Comparison of ENCODE assay signal across 8 cellular contexts in genomic region chr15:101675796-101676582, GRCh38. TPM values are rescaled to one million over a fixed set of nuclear protein-coding genes. Genes with fewer than 3 reads are reported as not detected.
DNase-seq lines count a peak whose midpoint lies in the region; ATAC-seq and TF ChIP-seq lines count a peak whose summit lies in the region.

No MANE protein-coding gene starts in this region.

- peak; percentile 54 for DNase-seq in activated CD4-positive, alpha-beta T cell treated with anti-CD3 and anti-CD28 coated beads, Interleukin-2, amount 10 ng/mL, durations not matched to agents 24 days and 14 days
- DNase-seq in activated CD4-positive, alpha-beta T cell treated with anti-CD3 and anti-CD28 coated beads, Interleukin-2, amount 50 U/mL, for 48 hours = no peak
- no peak for DNase-seq in natural killer cell treated with Interleukin-12 subunit alpha and Interleukin-12 subunit beta and Interleukin-15 and Interleukin-18, amount 100 ng/mL, for 72 hours (ENCODE audit: low spot score)
- no peak for DNase-seq in stimulated activated CD8-positive, alpha-beta memory T cell treated with anti-CD3 and anti-CD28 coated beads, Interleukin-4, amount 100 ng/mL, for 48 hours

- no peaks in the 10 kb centered on the region for H3K9me3 Mint-ChIP-seq in activated CD4-positive, alpha-beta T cell treated with anti-CD3 and anti-CD28 coated beads, Interleukin-2, amount 10 ng/mL, durations not matched to agents 24 days and 14 days
- peaks cover 0 to 13% (median 0%) of the 10 kb centered on the region in 5 experiments for H3K9me3 Mint-ChIP-seq in brain
- H3K9me3 Mint-ChIP-seq in natural killer cell treated with Interleukin-12 subunit alpha and Interleukin-12 subunit beta and Interleukin-15 and Interleukin-18, amount 100 ng/mL, for 72 hours = no peaks in the 10 kb centered on the region

- peaks cover 2% of the 10 kb centered on the region for H3K4me1 Mint-ChIP-seq in activated CD4-positive, alpha-beta T cell treated with anti-CD3 and anti-CD28 coated beads, Interleukin-2, amount 10 ng/mL, durations not matched to agents 24 days and 14 days
- peaks cover 6% of the 10 kb centered on the region for H3K4me1 Mint-ChIP-seq in brain
- peaks cover 0 to 14% of the 10 kb centered on the region in 2 donors for H3K4me1 Mint-ChIP-seq in natural killer cell treated with Interleukin-12 subunit alpha and Interleukin-12 subunit beta and Interleukin-15 and Interleukin-18, amount 100 ng/mL, for 72 hours (ENCODE audit: low read depth in 2 of 2)

- intact Hi-C loops in activated CD4-positive, alpha-beta T cell treated with anti-CD3 and anti-CD28 coated beads, Interleukin-2, amount 10 ng/mL, durations not matched to agents 24 days and 14 days (cut with micrococcal nuclease) = no loop called here

- no peak for TF ChIP-seq CTCF in brain (conservative IDR thresholded peaks at IDR 0.05)

- H3K36me3 Mint-ChIP-seq in activated CD4-positive, alpha-beta T cell treated with anti-CD3 and anti-CD28 coated beads, Interleukin-2, amount 10 ng/mL, durations not matched to agents 24 days and 14 days (ENCODE audit: low read depth) = peaks cover 58% of the 10 kb centered on the region
- H3K36me3 Mint-ChIP-seq in brain = peaks cover 85% of the 10 kb centered on the region
- H3K36me3 Mint-ChIP-seq in natural killer cell treated with Interleukin-12 subunit alpha and Interleukin-12 subunit beta and Interleukin-15 and Interleukin-18, amount 100 ng/mL, for 72 hours = peaks cover 22% of the 10 kb centered on the region

- H3K27ac Mint-ChIP-seq in activated CD4-positive, alpha-beta T cell treated with anti-CD3 and anti-CD28 coated beads, Interleukin-2, amount 10 ng/mL, durations not matched to agents 24 days and 14 days = peak overlapping the region; percentile 36
- H3K27ac Mint-ChIP-seq in brain = peak overlapping the region; percentile 13 to 60 (median 47)
- peak overlapping the region in 1 of 2 donors; percentile 78 for H3K27ac Mint-ChIP-seq in natural killer cell treated with Interleukin-12 subunit alpha and Interleukin-12 subunit beta and Interleukin-15 and Interleukin-18, amount 100 ng/mL, for 72 hours

- H3K4me3 Mint-ChIP-seq in activated CD4-positive, alpha-beta T cell treated with anti-CD3 and anti-CD28 coated beads, Interleukin-2, amount 10 ng/mL, durations not matched to agents 24 days and 14 days = no peak overlapping the region
- H3K4me3 Mint-ChIP-seq in brain = peak overlapping the region in 2 of 5 experiments; percentile 8 to 15
- H3K4me3 Mint-ChIP-seq in natural killer cell treated with Interleukin-12 subunit alpha and Interleukin-12 subunit beta and Interleukin-15 and Interleukin-18, amount 100 ng/mL, for 72 hours = peak overlapping the region; percentile 83

- peak; percentile 66 for ATAC-seq in HG03159 (IDR thresholded peaks at IDR 0.05; ENCODE audit: unreplicated experiment)
- ATAC-seq in natural killer cell treated with Interleukin-12 subunit alpha and Interleukin-12 subunit beta and Interleukin-15 and Interleukin-18, amount 100 ng/mL, for 72 hours = peak in 1 of 2 donors; percentile 83
- no peak for ATAC-seq in HG03457 (IDR thresholded peaks at IDR 0.05; ENCODE audit: unreplicated experiment)
- ATAC-seq in GM18870 (IDR thresholded peaks at IDR 0.05; ENCODE audit: unreplicated experiment) = no peak

- H3K27me3 Mint-ChIP-seq in activated CD4-positive, alpha-beta T cell treated with anti-CD3 and anti-CD28 coated beads, Interleukin-2, amount 10 ng/mL, durations not matched to agents 24 days and 14 days = no peaks in the 10 kb centered on the region
- H3K27me3 Mint-ChIP-seq in brain = peaks cover 3% of the 10 kb centered on the region
- H3K27me3 Mint-ChIP-seq in natural killer cell treated with Interleukin-12 subunit alpha and Interleukin-12 subunit beta and Interleukin-15 and Interleukin-18, amount 100 ng/mL, for 72 hours = no peaks in the 10 kb centered on the region

RNA-seq across cellular contexts. Expression of gene TM2D3, which starts 23.8 kb away (rescaled TPM):
- total RNA-seq in activated CD4-positive, alpha-beta T cell treated with anti-CD3 and anti-CD28 coated beads, Interleukin-2, amount 10 ng/mL, durations not matched to agents 24 days and 14 days = 56.2 and 62.7 TPM in 2 replicates
- 42.6 TPM for polyA plus RNA-seq in brain (ENCODE audit: insufficient read depth, low read depth, low replicate concordance)
- 10 to 100 TPM; 48.0 to 49.6 TPM for total RNA-seq in natural killer cell treated with Interleukin-12 subunit alpha and Interleukin-12 subunit beta and Interleukin-15 and Interleukin-18, amount 100 ng/mL, for 72 hours

RNA-seq across cellular contexts. Expression of gene TARS3, which starts 48.3 kb away (rescaled TPM):
- 11.5 and 13.2 TPM in 2 replicates for total RNA-seq in activated CD4-positive, alpha-beta T cell treated with anti-CD3 and anti-CD28 coated beads, Interleukin-2, amount 10 ng/mL, durations not matched to agents 24 days and 14 days
- polyA plus RNA-seq in brain (ENCODE audit: insufficient read depth, low read depth, low replicate concordance) = 10.0 TPM
- total RNA-seq in natural killer cell treated with Interleukin-12 subunit alpha and Interleukin-12 subunit beta and Interleukin-15 and Interleukin-18, amount 100 ng/mL, for 72 hours = 10 to 100 TPM in 1 of 2 donors, 1 to 10 TPM in 1; 9.1 to 15.8 TPM
